1 cellular context compared by ENCODE assay signal in genomic region chr2:42843611-42844010, GRCh38.
TF ChIP-seq lines count a peak whose summit lies in the region.

No MANE protein-coding gene starts in this region.

TF ChIP-seq in GM23338, 12 proteins besides CTCF, POLR2A, EP300 and RAD21 (continued from another document):
- TF ChIP-seq, protein P1, sequence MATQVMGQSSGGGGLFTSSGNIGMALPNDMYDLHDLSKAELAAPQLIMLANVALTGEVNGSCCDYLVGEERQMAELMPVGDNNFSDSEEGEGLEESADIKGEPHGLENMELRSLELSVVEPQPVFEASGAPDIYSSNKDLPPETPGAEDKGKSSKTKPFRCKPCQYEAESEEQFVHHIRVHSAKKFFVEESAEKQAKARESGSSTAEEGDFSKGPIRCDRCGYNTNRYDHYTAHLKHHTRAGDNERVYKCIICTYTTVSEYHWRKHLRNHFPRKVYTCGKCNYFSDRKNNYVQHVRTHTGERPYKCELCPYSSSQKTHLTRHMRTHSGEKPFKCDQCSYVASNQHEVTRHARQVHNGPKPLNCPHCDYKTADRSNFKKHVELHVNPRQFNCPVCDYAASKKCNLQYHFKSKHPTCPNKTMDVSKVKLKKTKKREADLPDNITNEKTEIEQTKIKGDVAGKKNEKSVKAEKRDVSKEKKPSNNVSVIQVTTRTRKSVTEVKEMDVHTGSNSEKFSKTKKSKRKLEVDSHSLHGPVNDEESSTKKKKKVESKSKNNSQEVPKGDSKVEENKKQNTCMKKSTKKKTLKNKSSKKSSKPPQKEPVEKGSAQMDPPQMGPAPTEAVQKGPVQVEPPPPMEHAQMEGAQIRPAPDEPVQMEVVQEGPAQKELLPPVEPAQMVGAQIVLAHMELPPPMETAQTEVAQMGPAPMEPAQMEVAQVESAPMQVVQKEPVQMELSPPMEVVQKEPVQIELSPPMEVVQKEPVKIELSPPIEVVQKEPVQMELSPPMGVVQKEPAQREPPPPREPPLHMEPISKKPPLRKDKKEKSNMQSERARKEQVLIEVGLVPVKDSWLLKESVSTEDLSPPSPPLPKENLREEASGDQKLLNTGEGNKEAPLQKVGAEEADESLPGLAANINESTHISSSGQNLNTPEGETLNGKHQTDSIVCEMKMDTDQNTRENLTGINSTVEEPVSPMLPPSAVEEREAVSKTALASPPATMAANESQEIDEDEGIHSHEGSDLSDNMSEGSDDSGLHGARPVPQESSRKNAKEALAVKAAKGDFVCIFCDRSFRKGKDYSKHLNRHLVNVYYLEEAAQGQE (IDR thresholded peaks at IDR 0.05; ENCODE audit: unreplicated experiment) = no peak
- no peak for TF ChIP-seq POLR2AphosphoS5 (IDR thresholded peaks at IDR 0.05; ENCODE audit: low read depth)
- no peak for TF ChIP-seq EZH2phosphoT487 (IDR thresholded peaks at IDR 0.05; ENCODE audit: unreplicated experiment)
- TF ChIP-seq ZNF331 (CRISPR knock-in tag; IDR thresholded peaks at IDR 0.05; ENCODE audit: low read depth) = no peak
- TF ChIP-seq ZNF114 (CRISPR knock-in tag; IDR thresholded peaks at IDR 0.05) = no peak
- no peak for TF ChIP-seq ETS1 (IDR thresholded peaks at IDR 0.05)
- TF ChIP-seq CREB1 (CRISPR knock-in tag; IDR thresholded peaks at IDR 0.05; ENCODE audit: low read depth) = no peak
- no peak for TF ChIP-seq JUNB (IDR thresholded peaks at IDR 0.05; ENCODE audit: unreplicated experiment)
